Comparison of ENCODE assay signal across 8 cellular contexts in genomic region chr1:153223040-153223891, GRCh38. TPM values are rescaled to one million over a fixed set of nuclear protein-coding genes. Genes with fewer than 3 reads are reported as not detected.
DNase-seq lines count a peak whose midpoint lies in the region; ATAC-seq and TF ChIP-seq lines count a peak whose summit lies in the region.
"Not testable (repeated sequence)": the region's sequence is repeated elsewhere in the genome, so short reads cannot be mapped to it uniquely, and the experiment has no call there.

No MANE protein-coding gene starts in this region.

- H3K4me3 Mint-ChIP-seq in activated CD4-positive, alpha-beta T cell treated with anti-CD3 and anti-CD28 coated beads for 36 hours = not testable (repeated sequence)

- not testable (repeated sequence) for H3K4me3 ChIP-seq in AG10803 (ENCODE audit: low read length)

- H3K27me3 Mint-ChIP-seq in activated CD4-positive, alpha-beta T cell treated with anti-CD3 and anti-CD28 coated beads for 36 hours = peaks cover 12% of the 10 kb centered on the region

- CTCF ChIA-PET in activated CD4-positive, alpha-beta T cell treated with anti-CD3 and anti-CD28 coated beads for 36 hours (lab: Charles Lee) = not testable (repeated sequence)

- not testable (repeated sequence) for H3K9me3 Mint-ChIP-seq in activated CD4-positive, alpha-beta T cell treated with anti-CD3 and anti-CD28 coated beads for 36 hours (ENCODE audit: low read depth)

- H3K27ac Mint-ChIP-seq in activated CD4-positive, alpha-beta T cell treated with anti-CD3 and anti-CD28 coated beads for 36 hours = not testable (repeated sequence)

- POLR2A ChIA-PET in activated CD4-positive, alpha-beta T cell treated with anti-CD3 and anti-CD28 coated beads for 36 hours (lab: Charles Lee) = interaction anchor here (0.9 kb wide), 1 partner anchor 71 kb away, joined by 3 read pairs; no protein-coding TSS in a partner anchor

- intact Hi-C loops in activated CD4-positive, alpha-beta T cell treated with anti-CD3 and anti-CD28 coated beads for 36 hours (cut with DNase I, micrococcal nuclease) = loop anchor here (1.0 to 10.0 kb wide), 5 partner anchors 308 to 569 kb away; no protein-coding TSS in a partner anchor

- H3K4me1 Mint-ChIP-seq in activated CD4-positive, alpha-beta T cell treated with anti-CD3 and anti-CD28 coated beads for 36 hours = not testable (repeated sequence)

- ATAC-seq in GM19025 (IDR thresholded peaks at IDR 0.05; ENCODE audit: low read depth, unreplicated experiment) (peak; percentile 86), HG03439 (IDR thresholded peaks at IDR 0.05; ENCODE audit: unreplicated experiment) (peak; percentile 85)
- peak; percentile 74 for ATAC-seq in activated CD4-positive, alpha-beta T cell treated with anti-CD3 and anti-CD28 coated beads for 36 hours

- H3K36me3 Mint-ChIP-seq in activated CD4-positive, alpha-beta T cell treated with anti-CD3 and anti-CD28 coated beads for 36 hours (ENCODE audit: low read depth) = not testable (repeated sequence)

- peak; percentile 49 for DNase-seq in AG10803 (ENCODE audit: low read depth)
- DNase-seq in NCI-H526 (lab: John Stamatoyannopoulos, UW) = peak; percentile 56 to 91
- peak; percentile 81 for DNase-seq in activated CD4-positive, alpha-beta T cell treated with anti-CD3 and anti-CD28 coated beads for 36 hours
- peak; percentile 15 for DNase-seq in central memory CD4-positive, alpha-beta T cell
- peak; percentile 55 for DNase-seq in kidney tubule cell (ENCODE audit: low spot score)
- peak; percentile 30 to 47 for DNase-seq in stimulated activated CD4-positive, alpha-beta T cell treated with anti-CD3 and anti-CD28 coated beads, Interleukin-15, amount 100 ng/mL, for 48 hours (ENCODE audit: low read depth in 2 of 2)

- TF ChIP-seq CTCF in AG10803 (conservative IDR thresholded peaks at IDR 0.05; ENCODE audit: low read length) = peak; percentile 60

RNA-seq across cellular contexts. Expression of gene PRR9, which starts 5.9 kb away (rescaled TPM):
- total RNA-seq in activated CD4-positive, alpha-beta T cell treated with anti-CD3 and anti-CD28 coated beads for 36 hours = not detected

RNA-seq across cellular contexts. Expression of gene LELP1, which starts 20.0 kb away (rescaled TPM):
- total RNA-seq in activated CD4-positive, alpha-beta T cell treated with anti-CD3 and anti-CD28 coated beads for 36 hours = not detected

RNA-seq across cellular contexts. Expression of gene LORICRIN, which starts 36.2 kb away (rescaled TPM):
- total RNA-seq in activated CD4-positive, alpha-beta T cell treated with anti-CD3 and anti-CD28 coated beads for 36 hours = not detected

Comparison
In these comparisons a context has a peak if more than half of its experiments do, and no peak if none do; other contexts are left out.
1. DNase-seq: peak in every context shown above with its lines; median percentile 81 in activated CD4-positive, alpha-beta T cell treated with anti-CD3 and anti-CD28 coated beads for 36 hours; 74 in NCI-H526; 55 in kidney tubule cell; 49 in AG10803; 38 in stimulated activated CD4-positive, alpha-beta T cell treated with anti-CD3 and anti-CD28 coated beads, Interleukin-15, amount 100 ng/mL, for 48 hours; 15 in central memory CD4-positive, alpha-beta T cell.